ENCODE assay signal across 11 cellular contexts in the genomic region with DNA sequence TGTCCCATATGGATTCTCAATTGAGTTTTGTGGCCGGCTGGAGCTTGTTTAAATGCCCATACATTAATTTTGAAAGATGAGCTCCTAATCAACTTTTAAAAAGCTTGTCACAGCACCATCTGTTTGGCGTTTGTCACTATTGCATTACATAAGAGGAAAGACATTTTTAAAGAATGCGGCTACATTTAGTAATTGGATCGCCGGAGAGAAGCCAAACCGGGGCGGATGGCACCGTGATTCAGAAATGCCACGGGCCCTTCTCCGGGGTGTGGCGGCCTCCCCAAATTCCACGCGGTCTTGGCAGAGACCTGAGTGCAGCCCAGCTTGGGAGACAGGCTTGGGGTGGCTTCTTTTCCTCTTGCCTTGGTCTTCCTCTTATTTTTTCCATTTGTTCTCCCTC.
A peak's percentile ranks its signal among the peaks of the same experiment; 100 is the strongest.
DNase-seq lines count a peak whose midpoint lies in the region; ATAC-seq and TF ChIP-seq lines count a peak whose summit lies in the region.
"Had no signal": no experiment of that assay in that cellular context is flagged by ENCODE, and none has a peak within 500 bp of the region (broad histone marks: within the 10 kb centered on the region; RNA-seq: fewer than 3 reads in every experiment).

No MANE protein-coding gene starts in this region.

- no peaks in the 10 kb centered on the region for H3K36me3 ChIP-seq in thoracic aorta
- H3K36me3 ChIP-seq: upper lobe of left lung had no signal

- peak; percentile 43 for ATAC-seq in left ventricle myocardium superior
- ATAC-seq in thoracic aorta (ENCODE audit: insufficient number of reproducible peaks, low FRiP score, low read depth), result no peak
- ATAC-seq in GM19463 (IDR thresholded peaks at IDR 0.05; ENCODE audit: unreplicated experiment), result no peak
- no peak for ATAC-seq in GM18517 (IDR thresholded peaks at IDR 0.05; ENCODE audit: unreplicated experiment)
- no peak for ATAC-seq in GM18858 (IDR thresholded peaks at IDR 0.05; ENCODE audit: unreplicated experiment)
- ATAC-seq in HG03280 (IDR thresholded peaks at IDR 0.05; ENCODE audit: unreplicated experiment), result no peak

- no peaks in the 10 kb centered on the region for H3K9me3 ChIP-seq in thoracic aorta
- H3K9me3 ChIP-seq: upper lobe of left lung had no signal

- peaks cover 13 to 16% of the 10 kb centered on the region in 2 donors for H3K4me1 ChIP-seq in thoracic aorta (ENCODE audit: control insufficient read depth in 1 of 2, low read depth in 2 of 2)
- H3K4me1 ChIP-seq: upper lobe of left lung had no signal

- intact Hi-C loops in left ventricle myocardium superior (cut with micrococcal nuclease), result no loop called here

- no peaks in the 10 kb centered on the region for H3K27me3 ChIP-seq in thoracic aorta (replicated peaks; ENCODE audit: insufficient read depth)
- H3K27me3 ChIP-seq: upper lobe of left lung had no signal

- H3K27ac ChIP-seq in angular gyrus (ENCODE audit: low read depth, low read length) (peak overlapping the region; percentile 58), thoracic aorta (peak overlapping the region in 1 of 2 donors; percentile 59)

- peak overlapping the region; percentile 59 for H3K4me3 ChIP-seq in thoracic aorta
- H3K4me3 ChIP-seq: upper lobe of left lung had no signal

- DNase-seq in HS-5 (ENCODE audit: low read depth), result peak; percentile 100
- DNase-seq in left ventricle myocardium superior, result peak; percentile 42
- no peak for DNase-seq in thoracic aorta (ENCODE audit: low spot score)
- DNase-seq: Karpas-422, small intestine, upper lobe of left lung had no signal

- no peak for TF ChIP-seq CTCF in thoracic aorta (IDR thresholded peaks at IDR 0.05)
